In the genomic region with DNA sequence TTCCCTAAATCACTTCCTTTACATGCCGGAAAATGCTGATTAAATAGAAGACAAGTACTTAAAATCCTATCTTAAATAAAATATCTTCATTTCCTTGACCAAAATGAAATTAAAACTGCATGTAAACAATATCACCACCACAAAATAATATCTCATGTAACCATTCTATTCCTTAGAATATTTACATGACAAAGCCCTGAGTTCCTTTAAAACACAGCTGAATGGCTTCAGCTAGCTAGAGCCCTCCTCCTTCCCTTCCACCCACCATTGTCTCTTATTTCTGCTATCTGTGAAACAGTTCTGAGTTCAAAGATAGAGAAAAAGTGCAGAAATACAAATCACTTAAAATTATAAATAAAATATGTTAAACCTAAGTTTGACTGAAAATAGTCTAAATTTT, we compare ENCODE assay signal across 10 cellular contexts.
DNase-seq lines count a peak whose midpoint lies in the region; ATAC-seq, FAIRE-seq and TF ChIP-seq lines count a peak whose summit lies in the region.
"Had no signal": no experiment of that assay in that cellular context is flagged by ENCODE, and none has a peak within 500 bp of the region (broad histone marks: within the 10 kb centered on the region; RNA-seq: fewer than 3 reads in every experiment).

No MANE protein-coding gene starts in this region.

- H3K9ac ChIP-seq in SU-DHL-6 (ENCODE audit: low read length) (no peak overlapping the region), endothelial cell of umbilical vein (replicated peaks; ENCODE audit: extremely low read depth, insufficient read depth, low read length) (peak overlapping the region; percentile 61)

- DNase-seq in activated T-cell treated with anti-CD3 and anti-CD28 coated beads, Interleukin-2, amount 50 U/mL, for 24 hours, result no peak
- DNase-seq in activated T-cell treated with anti-CD3 and anti-CD28 coated beads, Interleukin-2, amount 50 U/mL, for 1 hour, result no peak
- DNase-seq in endothelial cell of umbilical vein (ENCODE audit: low read depth, low spot score) (no peak), GM13977 (ENCODE audit: low spot score) (no peak), H4 (ENCODE audit: low spot score) (no peak)
- DNase-seq in stimulated activated naive CD8-positive, alpha-beta T cell treated with anti-CD3 and anti-CD28 coated beads, Interleukin-15, amount 100 ng/mL, for 72 hours, result no peak
- DNase-seq: kidney, NCI-H69 had no signal

- POLR2A ChIA-PET in endothelial cell of umbilical vein (lab: Charles Lee), result no interaction called here

- H3K27ac Mint-ChIP-seq in activated T-cell treated with anti-CD3 and anti-CD28 coated beads, Interleukin-2, amount 50 U/mL, for 24 hours, result peak overlapping the region; percentile 99
- H3K27ac Mint-ChIP-seq in stimulated activated naive CD8-positive, alpha-beta T cell treated with anti-CD3 and anti-CD28 coated beads, Interleukin-15, amount 100 ng/mL, for 72 hours, result peak overlapping the region; percentile 77 to 98

- H3K4me2 ChIP-seq in SU-DHL-6 (ENCODE audit: low read depth, low read length, poor library complexity, severe bottlenecking) (peak overlapping the region; percentile 79), endothelial cell of umbilical vein (ENCODE audit: insufficient read depth, low read length) (peak overlapping the region; percentile 88)

- dilution Hi-C loops in endothelial cell of umbilical vein (cut with MboI; ENCODE audit: extremely low pct_ligation_motif_present, low sequenced_read_pairs), result no loop called here

- peaks cover 93% of the 10 kb centered on the region for H3K4me1 Mint-ChIP-seq in activated T-cell treated with anti-CD3 and anti-CD28 coated beads, Interleukin-2, amount 50 U/mL, for 24 hours (ENCODE audit: low read depth)
- H3K4me1 Mint-ChIP-seq in stimulated activated naive CD8-positive, alpha-beta T cell treated with anti-CD3 and anti-CD28 coated beads, Interleukin-15, amount 100 ng/mL, for 72 hours, result peaks cover 91% of the 10 kb centered on the region

- no peaks in the 10 kb centered on the region for H3K9me2 ChIP-seq in SU-DHL-6 (replicated peaks; ENCODE audit: insufficient read depth, low read length)

- H3K9me3 ChIP-seq in SU-DHL-6 (ENCODE audit: insufficient read depth, low read length) (no peaks in the 10 kb centered on the region), endothelial cell of umbilical vein (replicated peaks; ENCODE audit: control insufficient read depth, insufficient read depth, low read length) (no peaks in the 10 kb centered on the region)

- H3K4me3 Mint-ChIP-seq in activated T-cell treated with anti-CD3 and anti-CD28 coated beads, Interleukin-2, amount 50 U/mL, for 24 hours, result peak overlapping the region; percentile 81
- H3K4me3 Mint-ChIP-seq in stimulated activated naive CD8-positive, alpha-beta T cell treated with anti-CD3 and anti-CD28 coated beads, Interleukin-15, amount 100 ng/mL, for 72 hours, result peak overlapping the region; percentile 70 to 88

- peaks cover 58% of the 10 kb centered on the region for H3K4me1 ChIP-seq in endothelial cell of umbilical vein (ENCODE audit: control insufficient read depth, extremely low read depth, insufficient read depth, low read length)

- TF ChIP-seq POLR2A in endothelial cell of umbilical vein (IDR thresholded peaks at IDR 0.05; ENCODE audit: low read depth, low read length), result no peak

- BruUV-seq in endothelial cell of umbilical vein (replicated peaks; lab: Mats Ljungman, UMichigan), result no TSS peak

- intact Hi-C loops in endothelial cell of umbilical vein (cut with micrococcal nuclease), result loop anchor here (1.0 to 10.0 kb wide), 2 partner anchors 8 to 427 kb away; no protein-coding TSS in a partner anchor

- H3K27me3 Mint-ChIP-seq in activated T-cell treated with anti-CD3 and anti-CD28 coated beads, Interleukin-2, amount 50 U/mL, for 24 hours, result no peaks in the 10 kb centered on the region
- H3K27me3 Mint-ChIP-seq in stimulated activated naive CD8-positive, alpha-beta T cell treated with anti-CD3 and anti-CD28 coated beads, Interleukin-15, amount 100 ng/mL, for 72 hours, result no peaks in the 10 kb centered on the region

- H3K9me1 ChIP-seq in endothelial cell of umbilical vein (replicated peaks; ENCODE audit: control insufficient read depth, extremely low read depth, insufficient read depth, low read length), result no peaks in the 10 kb centered on the region

- H4K20me1 ChIP-seq in SU-DHL-6 (ENCODE audit: low read depth, low read length), result no peaks in the 10 kb centered on the region
- no peaks in the 10 kb centered on the region for H4K20me1 ChIP-seq in endothelial cell of umbilical vein (replicated peaks; ENCODE audit: control insufficient read depth, extremely low read depth, insufficient read depth, low read length)

- no peaks in the 10 kb centered on the region for H3K79me2 ChIP-seq in SU-DHL-6 (ENCODE audit: insufficient read depth, low read length)
- H3K79me2 ChIP-seq in endothelial cell of umbilical vein (ENCODE audit: control insufficient read depth, insufficient read depth, low read length), result no peaks in the 10 kb centered on the region

- H3K36me3 Mint-ChIP-seq in activated T-cell treated with anti-CD3 and anti-CD28 coated beads, Interleukin-2, amount 50 U/mL, for 24 hours (ENCODE audit: low read depth), result peaks cover 21% of the 10 kb centered on the region

- no peak for TF ChIP-seq CTCF in SU-DHL-6 (IDR thresholded peaks at IDR 0.05; ENCODE audit: insufficient read depth, low read length, poor library complexity, severe bottlenecking)
- TF ChIP-seq CTCF in endothelial cell of umbilical vein (IDR thresholded peaks at IDR 0.05; ENCODE audit: extremely low read depth in 1 of 2, insufficient read depth in 1 of 2, low read depth in 1 of 2, low read length in 2 of 2), result no peak
- no peak for TF ChIP-seq CTCF in GM13977 (IDR thresholded peaks at IDR 0.05; ENCODE audit: extremely low read depth, insufficient read depth, missing control alignments)

- in situ Hi-C loops in GM13977 (cut with MboI; ENCODE audit: low pct_unique_long_range_greater_than_20kb, low sequenced_read_pairs, unreplicated experiment), result no loop called here

- H3K4me3 ChIP-seq in SU-DHL-6 (ENCODE audit: insufficient read depth, low read length, poor library complexity, severe bottlenecking), result no peak overlapping the region
- peak overlapping the region in 1 of 3 experiments; percentile 19 for H3K4me3 ChIP-seq in endothelial cell of umbilical vein (replicated peaks in 1 of 3; ENCODE audit: insufficient read depth in 1 of 3, low read depth in 1 of 3, low read length in 3 of 3)

- H3F3A ChIP-seq in SU-DHL-6 (ENCODE audit: insufficient read depth), result no peaks in the 10 kb centered on the region

- ATAC-seq in stimulated activated naive CD8-positive, alpha-beta T cell treated with anti-CD3 and anti-CD28 coated beads, Interleukin-15, amount 100 ng/mL, for 72 hours, result no peak
- ATAC-seq in HG03571 (IDR thresholded peaks at IDR 0.05; ENCODE audit: unreplicated experiment), result no peak

- FAIRE-seq in endothelial cell of umbilical vein (lab: Jason Lieb, UNC), result no peak
- FAIRE-seq: kidney had no signal

- H3K27me3 ChIP-seq in SU-DHL-6 (ENCODE audit: low read length), result no peaks in the 10 kb centered on the region
- no peaks in the 10 kb centered on the region for H3K27me3 ChIP-seq in endothelial cell of umbilical vein (ENCODE audit: control insufficient read depth in 2 of 2, insufficient read depth in 2 of 2, low read length in 2 of 2)

- no peaks in the 10 kb centered on the region for H3K36me3 ChIP-seq in SU-DHL-6 (ENCODE audit: low read length)
- H3K36me3 ChIP-seq in endothelial cell of umbilical vein (ENCODE audit: control insufficient read depth in 2 of 2, extremely low read depth in 1 of 2, insufficient read depth in 2 of 2, low read length in 2 of 2), result no peaks in the 10 kb centered on the region

- CTCF ChIA-PET in endothelial cell of umbilical vein (lab: Charles Lee), result interaction anchor here (1.0 to 2.3 kb wide), 7 partner anchors 11 to 185 kb away, joined by 4 to 6 read pairs (median 4); no protein-coding TSS in a partner anchor

- no peak overlapping the region for H3K27ac ChIP-seq in SU-DHL-6 (ENCODE audit: low read depth, low read length)
- peak overlapping the region; percentile 72 for H3K27ac ChIP-seq in endothelial cell of umbilical vein (ENCODE audit: insufficient read depth, low read depth, low read length)

- H2AFZ ChIP-seq in SU-DHL-6 (ENCODE audit: low read depth, low read length, severe bottlenecking), result no peak overlapping the region
- H2AFZ ChIP-seq in endothelial cell of umbilical vein (ENCODE audit: low read depth, low read length), result peak overlapping the region; percentile 9

- H3K9me3 Mint-ChIP-seq in activated T-cell treated with anti-CD3 and anti-CD28 coated beads, Interleukin-2, amount 50 U/mL, for 24 hours, result no peaks in the 10 kb centered on the region
- no peaks in the 10 kb centered on the region for H3K9me3 Mint-ChIP-seq in stimulated activated naive CD8-positive, alpha-beta T cell treated with anti-CD3 and anti-CD28 coated beads, Interleukin-15, amount 100 ng/mL, for 72 hours

TF ChIP-seq in endothelial cell of umbilical vein, 7 proteins besides CTCF, POLR2A, EP300 and RAD21:
- TF ChIP-seq POLR2AphosphoS5 (IDR thresholded peaks at IDR 0.05; ENCODE audit: insufficient read depth, low read depth, low read length) (no peak), JUN (IDR thresholded peaks at IDR 0.05; ENCODE audit: borderline replicate concordance, insufficient read depth, insufficient read length, low read depth) (no peak), EZH2 (IDR thresholded peaks at IDR 0.05; ENCODE audit: borderline replicate concordance, low read depth, low read length, severe bottlenecking) (no peak), MYC (IDR thresholded peaks at IDR 0.05; ENCODE audit: low read depth, low read length) (no peak), GATA2 (IDR thresholded peaks at IDR 0.05; ENCODE audit: insufficient read depth, insufficient read length, low read depth, low read length) (no peak), FOS (IDR thresholded peaks at IDR 0.05; ENCODE audit: borderline replicate concordance, insufficient read depth, low read length) (no peak)
- TF ChIP-seq, protein P1, sequence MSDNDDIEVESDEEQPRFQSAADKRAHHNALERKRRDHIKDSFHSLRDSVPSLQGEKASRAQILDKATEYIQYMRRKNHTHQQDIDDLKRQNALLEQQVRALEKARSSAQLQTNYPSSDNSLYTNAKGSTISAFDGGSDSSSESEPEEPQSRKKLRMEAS (IDR thresholded peaks at IDR 0.05; ENCODE audit: insufficient read depth, insufficient read length), result no peak
